ENCODE assay signal across 32 cellular contexts in genomic region chrX:142327182-142327581, GRCh38.
"Had no signal": no experiment of that assay in that cellular context is flagged by ENCODE, and none has a peak within 500 bp of the region (broad histone marks: within the 10 kb centered on the region; RNA-seq: fewer than 3 reads in every experiment).

No MANE protein-coding gene starts in this region.

- H3K4me1 ChIP-seq: adrenal gland, ascending aorta, body of pancreas, breast epithelium had no signal

- DNase-seq: activated effector memory CD4-positive, alpha-beta T cell treated with anti-CD3 and anti-CD28 coated beads, Interleukin-2, amount 50 U/mL, for 16 hours; activated effector memory CD4-positive, alpha-beta T cell treated with Interleukin-2 at 50 U/mL for 16 hours; activated gamma-delta T cell; activated gamma-delta T cell treated with Interleukin-2 at 50 U/mL for 16 hours; activated naive CD4-positive, alpha-beta T cell; activated naive CD4-positive, alpha-beta T cell treated with anti-CD3 and anti-CD28 coated beads for 36 hours; activated naive CD4-positive, alpha-beta T cell treated with anti-CD3 and anti-CD28 coated beads, Interleukin-2, amount 10 ng/mL, durations not matched to agents 7 days and 5 days; activated naive CD4-positive, alpha-beta T cell treated with anti-CD3 and anti-CD28 coated beads, Interleukin-2, amount 50 U/mL, for 16 hours; activated naive CD4-positive, alpha-beta T cell treated with Interleukin-2 at 50 U/mL for 16 hours; activated naive CD8-positive, alpha-beta T cell treated with anti-CD3 and anti-CD28 coated beads for 36 hours; activated naive CD8-positive, alpha-beta T cell treated with anti-CD3 and anti-CD28 coated beads, Interleukin-2, amount 10 ng/mL, durations not matched to agents 7 days and 5 days; activated naive CD8-positive, alpha-beta T cell treated with anti-CD3 and anti-CD28 coated beads, Interleukin-2, amount 50 U/mL, for 24 hours; activated T-cell treated with anti-CD3 and anti-CD28 coated beads for 4 hours; activated T-cell treated with anti-CD3 and anti-CD28 coated beads, Interleukin-2, amount 50 U/mL, for 1 hour; activated T-cell treated with anti-CD3 and anti-CD28 coated beads, Interleukin-2, amount 50 U/mL, for 24 hours; activated T-cell treated with anti-CD3 and anti-CD28 coated beads, Interleukin-2, amount 50 U/mL, for 4 hours; activated T-cell treated with anti-CD3 and anti-CD28 coated beads, Interleukin-2, amount 50 U/mL, for 48 hours; activated T-cell treated with anti-CD3 and anti-CD28 coated beads, Interleukin-2, amount 50 U/mL, for 72 hours; adrenal gland; amniotic stem cell; amygdala; anterior cingulate cortex; aorta; body of pancreas; brain microvascular endothelial cell; central memory CD4-positive, alpha-beta T cell; cerebellar nuclear complex had no signal

- H3K27ac ChIP-seq: adrenal gland, ascending aorta, body of pancreas, brain microvascular endothelial cell, breast epithelium, cardiac muscle cell had no signal

- H3K36me3 ChIP-seq: adrenal gland, ascending aorta, brain microvascular endothelial cell, breast epithelium, cardiac muscle cell had no signal

- H3K9me3 ChIP-seq: adrenal gland, ascending aorta, body of pancreas, breast epithelium had no signal

- H3K27me3 ChIP-seq: ascending aorta, body of pancreas, brain microvascular endothelial cell, cardiac muscle cell had no signal

- H3K4me3 ChIP-seq: adrenal gland, ascending aorta, body of pancreas, breast epithelium, cardiac muscle cell had no signal

- ATAC-seq: activated naive CD4-positive, alpha-beta T cell treated with anti-CD3 and anti-CD28 coated beads, Interleukin-2, amount 50 U/mL, for 72 hours; activated naive CD8-positive, alpha-beta T cell treated with anti-CD3 and anti-CD28 coated beads, Interleukin-2, amount 50 U/mL, for 24 hours; activated T-cell treated with anti-CD3 and anti-CD28 coated beads, Interleukin-2, amount 50 U/mL, for 4 hours; activated T-cell treated with anti-CD3 and anti-CD28 coated beads, Interleukin-2, amount 50 U/mL, for 72 hours; activated T-helper 17 cell treated with anti-CD3 and anti-CD28 coated beads, Interleukin-2, amount 50 U/mL, for 72 hours; body of pancreas had no signal
